ENCODE assay signal across 8 cellular contexts in genomic region chr18:58781627-58782194, GRCh38.
DNase-seq lines count a peak whose midpoint lies in the region; ATAC-seq and TF ChIP-seq lines count a peak whose summit lies in the region.

No MANE protein-coding gene starts in this region.

- H3K9me3 Mint-ChIP-seq in CD14-positive monocyte: peaks cover 0 to 2% (median 0%) of the 10 kb centered on the region in 7 donors

- no peaks in the 10 kb centered on the region for H3K27me3 ChIP-seq in neutrophil
- no peaks in the 10 kb centered on the region for H3K27me3 ChIP-seq in thoracic aorta (replicated peaks; ENCODE audit: insufficient read depth)

- H3K4me3 ChIP-seq in LNCaP clone FGC (ENCODE audit: low read depth, low read length) (no peak overlapping the region), neutrophil (ENCODE audit: low read depth in 1 of 2, low read length in 1 of 2) (no peak overlapping the region), thoracic aorta (no peak overlapping the region)

- H3K36me3 ChIP-seq in neutrophil: no peaks in the 10 kb centered on the region
- H3K36me3 ChIP-seq in thoracic aorta: no peaks in the 10 kb centered on the region

- H3K4me1 ChIP-seq in neutrophil (ENCODE audit: control insufficient read depth in 1 of 2, insufficient read depth in 1 of 2, low read depth in 1 of 2, low read length in 1 of 2): no peaks in the 10 kb centered on the region
- H3K4me1 ChIP-seq in thoracic aorta (ENCODE audit: control insufficient read depth in 1 of 2, low read depth in 2 of 2): peaks cover 13 to 34% of the 10 kb centered on the region in 2 donors

- peaks cover 1% of the 10 kb centered on the region for H3K4me1 Mint-ChIP-seq in CD14-positive monocyte

- DNase-seq in CD14-positive monocyte (ENCODE audit: low spot score) (peak; percentile 55), LNCaP clone FGC (ENCODE audit: low read depth) (peak; percentile 68), RPMI7951 (ENCODE audit: low read depth) (peak; percentile 73), activated T-helper 1 cell treated with Interleukin-2 at 50 U/mL for 16 hours (ENCODE audit: low read depth) (peak; percentile 29), fibroblast of the conjunctiva (ENCODE audit: low read depth) (peak; percentile 61), thoracic aorta (ENCODE audit: low spot score) (peak; percentile 58)

- TF ChIP-seq CTCF in CD14-positive monocyte (IDR thresholded peaks at IDR 0.05): peak; percentile 87
- TF ChIP-seq CTCF in LNCaP clone FGC (IDR thresholded peaks at IDR 0.05; ENCODE audit: control insufficient read depth, extremely low read depth, insufficient read depth): peak; percentile 94
- TF ChIP-seq CTCF in neutrophil (IDR thresholded peaks at IDR 0.05): peak; percentile 13
- peak; percentile 90 for TF ChIP-seq CTCF in thoracic aorta (IDR thresholded peaks at IDR 0.05)

- no peak overlapping the region for H3K4me3 Mint-ChIP-seq in CD14-positive monocyte

- intact Hi-C loops in CD14-positive monocyte (cut with micrococcal nuclease): loop anchor here (1.0 to 2.0 kb wide), 2 partner anchors 275 to 276 kb away; no protein-coding TSS in a partner anchor

- peak overlapping the region in 1 of 7 donors; percentile 2 for H3K27ac Mint-ChIP-seq in CD14-positive monocyte

- no peaks in the 10 kb centered on the region for H3K36me3 Mint-ChIP-seq in CD14-positive monocyte

- no peak overlapping the region for H3K27ac ChIP-seq in neutrophil
- peak overlapping the region; percentile 36 to 52 for H3K27ac ChIP-seq in thoracic aorta

- peaks cover 0 to 8% (median 2%) of the 10 kb centered on the region in 3 donors for H3K27me3 Mint-ChIP-seq in CD14-positive monocyte (ENCODE audit: low read depth in 3 of 3)

- ATAC-seq in GM19468 (IDR thresholded peaks at IDR 0.05; ENCODE audit: extremely low read depth, unreplicated experiment) (peak; percentile 46), thoracic aorta (ENCODE audit: insufficient number of reproducible peaks, low FRiP score, low read depth) (peak; percentile 68)

- H3K9me3 ChIP-seq in neutrophil (no peaks in the 10 kb centered on the region), thoracic aorta (no peaks in the 10 kb centered on the region)

Comparison
In these comparisons a context has a peak if more than half of its experiments do, and no peak if none do; other contexts are left out.
1. CTCF ChIP-seq: peak in every context shown above with its lines; median percentile 94 in LNCaP clone FGC; 90 in thoracic aorta; 87 in CD14-positive monocyte; 13 in neutrophil.